Comparison of ENCODE assay signal across 27 cellular contexts in the genomic region with DNA sequence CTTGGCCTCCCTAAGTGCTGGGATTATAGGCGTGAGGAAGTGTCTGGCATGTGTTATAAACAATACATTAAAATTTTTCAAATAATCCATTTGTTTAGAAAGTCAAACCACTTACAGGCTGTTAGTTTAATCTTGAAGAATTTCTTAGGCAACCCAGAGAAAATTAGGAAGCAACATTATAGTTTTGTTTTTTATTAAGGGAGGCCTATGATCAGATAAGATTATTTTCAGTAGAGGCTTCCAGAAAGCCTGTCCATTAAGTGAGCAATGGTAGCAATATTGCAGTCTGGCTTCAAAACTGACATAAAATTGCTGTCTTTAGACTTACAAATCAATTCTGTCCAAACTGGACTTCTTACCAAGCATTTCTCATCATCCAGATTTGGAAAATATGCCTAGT.
"Had no signal": no experiment of that assay in that cellular context is flagged by ENCODE, and none has a peak within 500 bp of the region (broad histone marks: within the 10 kb centered on the region; RNA-seq: fewer than 3 reads in every experiment).

No MANE protein-coding gene starts in this region.

- H3K27ac Mint-ChIP-seq: activated CD4-positive, alpha-beta memory T cell treated with anti-CD3 and anti-CD28 coated beads, Interleukin-2, amount 10 ng/mL, durations not matched to agents 7 days and 5 days; activated CD4-positive, alpha-beta T cell treated with anti-CD3 and anti-CD28 coated beads, Interleukin-2, amount 10 ng/mL, durations not matched to agents 7 days and 5 days; nephron progenitor cell; progenitor cell of endocrine pancreas; T-helper 1 cell treated with Interleukin-12 subunit alpha and Interleukin-12 subunit beta and Interleukin-4 antibody, amounts not matched to agents 30 μg/mL and 1 μg/mL, for 36 hours had no signal

- H3K27me3 Mint-ChIP-seq: activated CD4-positive, alpha-beta memory T cell treated with anti-CD3 and anti-CD28 coated beads, Interleukin-2, amount 10 ng/mL, durations not matched to agents 7 days and 5 days; activated CD4-positive, alpha-beta T cell treated with anti-CD3 and anti-CD28 coated beads, Interleukin-2, amount 10 ng/mL, durations not matched to agents 7 days and 5 days; activated naive CD4-positive, alpha-beta T cell treated with anti-CD3 and anti-CD28 coated beads, Interleukin-2, amount 50 U/mL, for 24 hours; activated T-cell treated with anti-CD3 and anti-CD28 coated beads, Interleukin-2, amount 50 U/mL, for 24 hours; activated T-helper 17 cell treated with anti-CD3 and anti-CD28 coated beads, Interleukin-2, amount 50 U/mL, for 72 hours; effector memory CD8-positive, alpha-beta T cell; progenitor cell of endocrine pancreas had no signal

- H3K9me3 Mint-ChIP-seq: activated CD4-positive, alpha-beta memory T cell treated with anti-CD3 and anti-CD28 coated beads, Interleukin-2, amount 10 ng/mL, durations not matched to agents 7 days and 5 days; activated CD4-positive, alpha-beta T cell treated with anti-CD3 and anti-CD28 coated beads, Interleukin-2, amount 10 ng/mL, durations not matched to agents 7 days and 5 days; activated naive CD4-positive, alpha-beta T cell treated with anti-CD3 and anti-CD28 coated beads, Interleukin-2, amount 50 U/mL, for 24 hours; activated T-cell treated with anti-CD3 and anti-CD28 coated beads, Interleukin-2, amount 50 U/mL, for 24 hours; activated T-helper 17 cell treated with anti-CD3 and anti-CD28 coated beads, Interleukin-2, amount 50 U/mL, for 72 hours; effector memory CD8-positive, alpha-beta T cell; immature natural killer cell; nephron progenitor cell; T-helper 1 cell treated with Interleukin-12 subunit alpha and Interleukin-12 subunit beta and Interleukin-4 antibody, amounts not matched to agents 30 μg/mL and 1 μg/mL, for 36 hours had no signal

- H3K4me3 Mint-ChIP-seq: activated CD4-positive, alpha-beta memory T cell treated with anti-CD3 and anti-CD28 coated beads, Interleukin-2, amount 10 ng/mL, durations not matched to agents 7 days and 5 days; activated CD4-positive, alpha-beta T cell treated with anti-CD3 and anti-CD28 coated beads, Interleukin-2, amount 10 ng/mL, durations not matched to agents 7 days and 5 days; activated naive CD4-positive, alpha-beta T cell treated with anti-CD3 and anti-CD28 coated beads, Interleukin-2, amount 50 U/mL, for 24 hours; activated T-cell treated with anti-CD3 and anti-CD28 coated beads, Interleukin-2, amount 50 U/mL, for 24 hours; activated T-helper 17 cell treated with anti-CD3 and anti-CD28 coated beads, Interleukin-2, amount 50 U/mL, for 72 hours; effector memory CD8-positive, alpha-beta T cell; immature natural killer cell; nephron progenitor cell; T-helper 1 cell treated with Interleukin-12 subunit alpha and Interleukin-12 subunit beta and Interleukin-4 antibody, amounts not matched to agents 30 μg/mL and 1 μg/mL, for 36 hours had no signal

- ATAC-seq: activated T-helper 17 cell treated with anti-CD3 and anti-CD28 coated beads, Interleukin-2, amount 50 U/mL, for 72 hours; effector memory CD8-positive, alpha-beta T cell; heart left ventricle; left colon; right lobe of liver had no signal

- DNase-seq: activated CD4-positive, alpha-beta memory T cell treated with anti-CD3 and anti-CD28 coated beads, Interleukin-2, amount 10 ng/mL, durations not matched to agents 7 days and 5 days; activated CD4-positive, alpha-beta T cell treated with anti-CD3 and anti-CD28 coated beads for 1 hour; activated CD4-positive, alpha-beta T cell treated with anti-CD3 and anti-CD28 coated beads, Interleukin-2, amount 10 ng/mL, durations not matched to agents 7 days and 5 days; activated CD8-positive, alpha-beta memory T cell treated with anti-CD3 and anti-CD28 coated beads, Interleukin-2, amount 50 U/mL, for 48 hours; activated T-cell treated with anti-CD3 and anti-CD28 coated beads, Interleukin-2, amount 50 U/mL, for 24 hours; adrenal gland; cortex of kidney; effector memory CD8-positive, alpha-beta T cell; erythroblast; heart left ventricle; hypothalamus; immature natural killer cell; kidney; left colon; nephron progenitor cell; ovary; right lobe of liver; stimulated activated CD4-positive, alpha-beta T cell treated with anti-CD3 and anti-CD28 coated beads, Interleukin-2, amount 100 ng/mL, for 48 hours; stomach; SW 1271; T1000; thyroid gland; upper lobe of right lung had no signal
